ENCODE assay signal across 22 cellular contexts in genomic region chr9:130952065-130952762, GRCh38. TPM values are rescaled to one million over a fixed set of nuclear protein-coding genes. Genes with fewer than 3 reads are reported as not detected.
A peak's percentile ranks its signal among the peaks of the same experiment; 100 is the strongest.
DNase-seq lines count a peak whose midpoint lies in the region; ATAC-seq, FAIRE-seq and TF ChIP-seq lines count a peak whose summit lies in the region.
"Had no signal": no experiment of that assay in that cellular context is flagged by ENCODE, and none has a peak within 500 bp of the region (broad histone marks: within the 10 kb centered on the region; RNA-seq: fewer than 3 reads in every experiment).

No MANE protein-coding gene starts in this region.

- H3K36me3 ChIP-seq in H7 (replicated peaks; ENCODE audit: control insufficient read depth, insufficient read depth, low read length) (no peaks in the 10 kb centered on the region), K562 (ENCODE audit: control insufficient read depth, insufficient read depth, low read length) (no peaks in the 10 kb centered on the region), osteoblast (ENCODE audit: insufficient read depth, low read length) (no peaks in the 10 kb centered on the region)
- H3K36me3 ChIP-seq: BE2C, HAP-1 had no signal

- H3K9ac ChIP-seq in K562 (ENCODE audit: insufficient read depth in 1 of 2, low read depth in 2 of 2, low read length in 2 of 2), result no peak overlapping the region; a peak in 1 of 4 replicates

- no TSS peak for BruUV-seq in K562 (replicated peaks; lab: Mats Ljungman, UMichigan)

- no peak for TF ChIP-seq POLR2A in K562 (conservative IDR thresholded peaks at IDR 0.05)

- H3K9me3 ChIP-seq in K562 (replicated peaks; ENCODE audit: control insufficient read depth, insufficient read depth, low read depth, low read length), result peaks cover 18% of the 10 kb centered on the region
- H3K9me3 ChIP-seq in osteoblast (ENCODE audit: low read depth, low read length), result peaks cover 4% of the 10 kb centered on the region
- H3K9me3 ChIP-seq: BE2C, HAP-1 had no signal

- CTCF ChIA-PET in K562 (lab: Yijun Ruan, JAX; ENCODE audit: low intra/inter-chr PET ratio), result interaction anchor here (0.6 kb wide), 1 partner anchor 102 kb away, joined by 3 read pairs; no protein-coding TSS in a partner anchor
- CTCF ChIA-PET in GM10248 (lab: Yijun Ruan, JAX), result interaction anchor here (0.8 kb wide), 1 partner anchor 11 kb away, joined by 4 read pairs; no protein-coding TSS in a partner anchor

- in situ Hi-C loops in K562 (cut with MboI), result no loop called here

- H3K79me2 ChIP-seq in K562 (ENCODE audit: control insufficient read depth, insufficient read depth, low read length) (no peaks in the 10 kb centered on the region), osteoblast (ENCODE audit: insufficient read depth, low read length) (no peaks in the 10 kb centered on the region)

- peak; percentile 29 for DNase-seq in H7
- DNase-seq in K562 (ENCODE audit: extremely low read depth in 1 of 4, low spot score in 3 of 4), result peak; percentile 29 to 69 (median 63)
- peak; percentile 38 for DNase-seq in islet precursor cell
- peak; percentile 27 for DNase-seq in osteoblast (ENCODE audit: insufficient read length, low spot score, missing footprints)
- no peak for DNase-seq in activated naive CD4-positive, alpha-beta T cell treated with Interleukin-2 at 50 U/mL for 16 hours
- DNase-seq in DMS53 (lab: John Stamatoyannopoulos, UW), result no peak
- DNase-seq in NCI-H1092 (lab: John Stamatoyannopoulos, UW), result no peak
- DNase-seq in GM10248 (ENCODE audit: extremely low spot score), result no peak
- DNase-seq: 8988T; BE2C; C1 segment of cervical spinal cord; CD4-positive, CD25-positive, alpha-beta regulatory T cell; CD8-positive, alpha-beta memory T cell; COR-L47; DMS 273 treated with DMSO at 0.1 percent for 48 hours had no signal

- H4K20me1 ChIP-seq in K562 (replicated peaks; ENCODE audit: control insufficient read depth, insufficient read depth, low read length) (peaks cover 11% of the 10 kb centered on the region), osteoblast (ENCODE audit: insufficient read depth, low read length) (no peaks in the 10 kb centered on the region)

- no peak for FAIRE-seq in K562 (lab: Jason Lieb, UNC)
- FAIRE-seq: G401.6, GM12892, GM18507 had no signal

- H3K4me2 ChIP-seq in K562 (ENCODE audit: insufficient read depth, low read length), result no peak overlapping the region
- H3K4me2 ChIP-seq in osteoblast (ENCODE audit: insufficient read depth, low read length), result no peak overlapping the region
- H3K4me2 ChIP-seq: GM23338 had no signal

- POLR2A ChIA-PET in K562 (lab: Yijun Ruan, JAX) (interaction anchor here (0.5 to 3.8 kb wide), 17 partner anchors 8 to 1383 kb away, joined by 3 to 19 read pairs (median 4); no protein-coding TSS in a partner anchor), GM10248 (lab: Yijun Ruan, JAX) (no interaction called here)

- peaks cover 3% of the 10 kb centered on the region for H3K9me1 ChIP-seq in K562 (ENCODE audit: control insufficient read depth, insufficient read depth, low read length)

- TF ChIP-seq CTCF in K562 (IDR thresholded peaks at IDR 0.05 in 2 of 3, conservative IDR thresholded peaks at IDR 0.05 in 1 of 3; ENCODE audit: insufficient read depth in 2 of 3, low read depth in 1 of 3, low read length in 3 of 3) (no peak), osteoblast (IDR thresholded peaks at IDR 0.05; ENCODE audit: extremely low read depth, low read depth, low read length) (no peak), GM10248 (IDR thresholded peaks at IDR 0.05; ENCODE audit: control extremely low read depth, extremely low read depth, low read depth, missing control alignments) (no peak)

- H3K27ac ChIP-seq in K562 (ENCODE audit: extremely low read depth, low read depth, low read length) (no peak overlapping the region), osteoblast (ENCODE audit: low read depth, low read length) (no peak overlapping the region)

- ATAC-seq in K562, result no peak
- ATAC-seq: GM23338 had no signal

- WGBS in K562 (ENCODE audit: insufficient coverage, low coverage, missing lambda C conversion rate), result under 1% methylated on average over 6 of the region's 6 CpGs

- TF ChIP-seq EP300 in K562 (IDR thresholded peaks at IDR 0.05; ENCODE audit: low read length), result no peak

- intact Hi-C loops in K562 (cut with micrococcal nuclease), result no loop called here

- H3K4me3 ChIP-seq in H7 (ENCODE audit: insufficient read depth, low read depth, low read length), result no peak overlapping the region
- H3K4me3 ChIP-seq in K562, result no peak overlapping the region
- no peak overlapping the region for H3K4me3 ChIP-seq in osteoblast (ENCODE audit: insufficient read depth, low read length)
- H3K4me3 ChIP-seq: GM23338, HAP-1 had no signal

- H3K4me1 ChIP-seq in K562 (replicated peaks in 1 of 2; ENCODE audit: control insufficient read depth in 2 of 2, insufficient read depth in 2 of 2, low read length in 2 of 2) (peaks cover 0 to 1% of the 10 kb centered on the region in 2 experiments; a peak in 2 of 5 replicates), osteoblast (ENCODE audit: insufficient read depth, low read length) (no peaks in the 10 kb centered on the region)
- H3K4me1 ChIP-seq: BE2C, HAP-1 had no signal

- no peaks in the 10 kb centered on the region for H3K27me3 ChIP-seq in H7 (ENCODE audit: control insufficient read depth, insufficient read depth, low read length)
- H3K27me3 ChIP-seq in K562 (ENCODE audit: control insufficient read depth in 2 of 2, insufficient read depth in 2 of 2, low read length in 2 of 2), result peaks cover 12 to 43% of the 10 kb centered on the region in 2 experiments
- peaks cover 29% of the 10 kb centered on the region for H3K27me3 ChIP-seq in osteoblast (ENCODE audit: insufficient read depth, low read length)
- H3K27me3 ChIP-seq: BE2C had no signal

- H2AFZ ChIP-seq in K562 (ENCODE audit: low read depth, low read length), result no peak overlapping the region
- no peak overlapping the region for H2AFZ ChIP-seq in osteoblast (ENCODE audit: low read length)
- H2AFZ ChIP-seq: GM23338 had no signal

- no peak for TF ChIP-seq RAD21 in K562 (CRISPR knock-in tag; conservative IDR thresholded peaks at IDR 0.05 in 1 of 2, IDR thresholded peaks at IDR 0.05 in 1 of 2)

RNA-seq across cellular contexts. Expression of gene FIBCD1, which starts 13.2 kb away (rescaled TPM):
- 6.1 and 6.2 TPM in 2 replicates for total RNA-seq in H7 (2014; rRNA removed; shearing (Covaris generic))
- 0.21 TPM in 1 of 2 replicates, not detected in the other for total RNA-seq in K562 (2011; cell fraction: chromatin; rRNA removed; ENCODE audit: low replicate concordance)
- total RNA-seq in K562 (2011; cell fraction: nucleolus; rRNA removed), result not detected in 2 replicates
- total RNA-seq in K562 (2011; cell fraction: nucleoplasm; rRNA removed), result not detected in 2 replicates
- total RNA-seq in K562 (2014; rRNA removed) (1.00 and 2.1 TPM in 2 replicates), K562 (2014; rRNA removed; fragmentation: Illumina TruSeq; extraction: Trizol) (0.95 TPM in 1 of 2 replicates, not detected in the other), K562 (2015; rRNA removed; fragmentation: Illumina TruSeq; extraction: Trizol) (not detected in 2 replicates), K562 (2021) (0.71 and 1.5 TPM in 2 replicates), osteoblast (5.1 and 5.3 TPM in 2 replicates)
- polyA plus RNA-seq in K562 (2011; rRNA removed) (0.79 and 1.2 TPM in 2 replicates), K562 (2014; fragmentation: Illumina TruSeq; extraction: Trizol) (not detected in 2 replicates), K562 (2014; fragmentation: Nextera tagmentation; extraction: Ambion mirVana) (not detected), K562 (2014; rRNA removed) (0.53 and 2.7 TPM in 2 replicates)
- polyA plus RNA-seq in K562 (2011; cell fraction: cytosol; rRNA removed), result 2.1 and 3.8 TPM in 2 replicates
- 1.2 TPM in 2 replicates for polyA plus RNA-seq in K562 (2011; cell fraction: nucleus; rRNA removed)
- 0.91 and 1.3 TPM in 2 replicates for polyA plus RNA-seq in K562 (2012)
- not detected in 2 replicates for polyA minus RNA-seq in K562 (2011; rRNA and poly(A)+ RNA removed)
- polyA minus RNA-seq in K562 (2011; cell fraction: cytosol; rRNA and poly(A)+ RNA removed), result not detected in 2 replicates
- polyA minus RNA-seq in K562 (2011; cell fraction: nucleus; rRNA and poly(A)+ RNA removed), result 0.67 TPM in 1 of 2 replicates, not detected in the other
- total RNA-seq: CD4-positive, CD25-positive, alpha-beta regulatory T cell; CD8-positive, alpha-beta memory T cell had no signal
- polyA plus RNA-seq: CD4-positive, CD25-positive, alpha-beta regulatory T cell; CD8-positive, alpha-beta memory T cell had no signal

RNA-seq across cellular contexts. Expression of gene QRFP, which starts 55.6 kb away (rescaled TPM):
- total RNA-seq in H7 (2014; rRNA removed; shearing (Covaris generic)), result not detected in 2 replicates
- total RNA-seq in K562 (2011; cell fraction: chromatin; rRNA removed; ENCODE audit: low replicate concordance), result not detected in 2 replicates
- not detected in 2 replicates for total RNA-seq in K562 (2011; cell fraction: nucleolus; rRNA removed)
- total RNA-seq in K562 (2011; cell fraction: nucleoplasm; rRNA removed), result not detected in 2 replicates
- not detected in 2 replicates for total RNA-seq in K562 (2014; rRNA removed)
- not detected in 2 replicates for total RNA-seq in K562 (2014; rRNA removed; fragmentation: Illumina TruSeq; extraction: Trizol)
- not detected in 2 replicates for total RNA-seq in K562 (2015; rRNA removed; fragmentation: Illumina TruSeq; extraction: Trizol)
- not detected in 2 replicates for total RNA-seq in K562 (2021)
- polyA plus RNA-seq in K562 (2011; rRNA removed), result not detected in 2 replicates
- not detected in 2 replicates for polyA plus RNA-seq in K562 (2011; cell fraction: cytosol; rRNA removed)
- polyA plus RNA-seq in K562 (2011; cell fraction: nucleus; rRNA removed), result not detected in 2 replicates
- polyA plus RNA-seq in K562 (2012), result 0.51 and 0.70 TPM in 2 replicates
- not detected in 2 replicates for polyA plus RNA-seq in K562 (2014; fragmentation: Illumina TruSeq; extraction: Trizol)
- not detected for polyA plus RNA-seq in K562 (2014; fragmentation: Nextera tagmentation; extraction: Ambion mirVana)
- not detected in 2 replicates for polyA plus RNA-seq in K562 (2014; rRNA removed)
- polyA minus RNA-seq in K562 (2011; rRNA and poly(A)+ RNA removed), result not detected in 2 replicates
- not detected in 2 replicates for polyA minus RNA-seq in K562 (2011; cell fraction: cytosol; rRNA and poly(A)+ RNA removed)
- not detected in 2 replicates for polyA minus RNA-seq in K562 (2011; cell fraction: nucleus; rRNA and poly(A)+ RNA removed)
- total RNA-seq in osteoblast, result not detected in 2 replicates
- total RNA-seq: A673; CD4-positive, CD25-positive, alpha-beta regulatory T cell; CD8-positive, alpha-beta memory T cell; GM23338; HT-29 had no signal
- polyA plus RNA-seq: CD4-positive, CD25-positive, alpha-beta regulatory T cell; CD8-positive, alpha-beta memory T cell; GM23338 had no signal

RNA-seq across cellular contexts. Expression of gene LAMC3, which starts 56.8 kb away (rescaled TPM):
- 84.9 and 91.8 TPM in 2 replicates for total RNA-seq in H7 (2014; rRNA removed; shearing (Covaris generic))
- total RNA-seq in K562 (2011; cell fraction: chromatin; rRNA removed; ENCODE audit: low replicate concordance), result 0.69 TPM in 1 of 2 replicates, not detected in the other
- 0.26 and 0.33 TPM in 2 replicates for total RNA-seq in K562 (2011; cell fraction: nucleolus; rRNA removed)
- 0.22 TPM in 1 of 2 replicates, not detected in the other for total RNA-seq in K562 (2011; cell fraction: nucleoplasm; rRNA removed)
- not detected in 2 replicates for total RNA-seq in K562 (2014; rRNA removed)
- not detected in 2 replicates for total RNA-seq in K562 (2014; rRNA removed; fragmentation: Illumina TruSeq; extraction: Trizol)
- not detected in 2 replicates for total RNA-seq in K562 (2015; rRNA removed; fragmentation: Illumina TruSeq; extraction: Trizol)
- total RNA-seq in K562 (2021), result 0.09 TPM in 1 of 2 replicates, not detected in the other
- 0.05 and 0.10 TPM in 2 replicates for polyA plus RNA-seq in K562 (2011; rRNA removed)
- polyA plus RNA-seq in K562 (2011; cell fraction: cytosol; rRNA removed), result 0.03 and 0.66 TPM in 2 replicates
- polyA plus RNA-seq in K562 (2011; cell fraction: nucleus; rRNA removed), result 0.04 and 0.20 TPM in 2 replicates
- polyA plus RNA-seq in K562 (2012), result 0.03 and 0.07 TPM in 2 replicates
- not detected in 2 replicates for polyA plus RNA-seq in K562 (2014; fragmentation: Illumina TruSeq; extraction: Trizol)
- not detected for polyA plus RNA-seq in K562 (2014; fragmentation: Nextera tagmentation; extraction: Ambion mirVana)
- not detected in 2 replicates for polyA plus RNA-seq in K562 (2014; rRNA removed)
- polyA minus RNA-seq in K562 (2011; rRNA and poly(A)+ RNA removed), result not detected in 2 replicates
- polyA minus RNA-seq in K562 (2011; cell fraction: cytosol; rRNA and poly(A)+ RNA removed), result not detected in 2 replicates
- 0.27 TPM in 1 of 2 replicates, not detected in the other for polyA minus RNA-seq in K562 (2011; cell fraction: nucleus; rRNA and poly(A)+ RNA removed)
- under 0.01 TPM in 1 of 2 replicates, not detected in the other for total RNA-seq in osteoblast
- total RNA-seq: HT-29 had no signal
- polyA plus RNA-seq: CD8-positive, alpha-beta memory T cell had no signal

Comparison
In these comparisons a context has a peak if more than half of its experiments do, and no peak if none do; other contexts are left out.
1. DNase-seq: peak in H7 (single experiment), K562 (4 of 4), islet precursor cell (single experiment) and osteoblast (single experiment); none in activated naive CD4-positive, alpha-beta T cell treated with Interleukin-2 at 50 U/mL for 16 hours (single experiment), DMS53 (single experiment), NCI-H1092 (single experiment) and GM10248 (single experiment).
2. RNA of gene LAMC3, which starts 56.8 kb away (total RNA-seq): 84.9 to 91.8 TPM in H7; 0.09 to 0.69 TPM in K562 and under 0.01 TPM in osteoblast; every median in the first group is over 10 times any median in the second.